Comparison of ENCODE assay signal across 16 cellular contexts in genomic region chr5:100469780-100470179, GRCh38.
A peak's percentile ranks its signal among the peaks of the same experiment; 100 is the strongest.
DNase-seq lines count a peak whose midpoint lies in the region; ATAC-seq and TF ChIP-seq lines count a peak whose summit lies in the region.
"Had no signal": no experiment of that assay in that cellular context is flagged by ENCODE, and none has a peak within 500 bp of the region (broad histone marks: within the 10 kb centered on the region; RNA-seq: fewer than 3 reads in every experiment).

No MANE protein-coding gene starts in this region.

- peak; percentile 98 for ATAC-seq in GM18505 (IDR thresholded peaks at IDR 0.05; ENCODE audit: unreplicated experiment)
- ATAC-seq in GM21360 (IDR thresholded peaks at IDR 0.05; ENCODE audit: unreplicated experiment) = peak; percentile 81
- ATAC-seq in HG02938 (IDR thresholded peaks at IDR 0.05; ENCODE audit: unreplicated experiment) = peak; percentile 98
- ATAC-seq in HG03575 (IDR thresholded peaks at IDR 0.05; ENCODE audit: extremely low read depth, insufficient number of reproducible peaks, low FRiP score, unreplicated experiment) = peak; percentile 85
- ATAC-seq: GM23338; stimulated activated effector memory CD8-positive, alpha-beta T cell treated with anti-CD3 and anti-CD28 coated beads, Interleukin-12 subunit alpha, Interleukin-12 subunit beta, amount 100 ng/mL, for 72 hours had no signal

- no peaks in the 10 kb centered on the region for H3K9me3 ChIP-seq in uterus
- H3K9me3 ChIP-seq: adrenal gland, ovary had no signal

- TF ChIP-seq POLR2A in GM18505 (IDR thresholded peaks at IDR 0.05; ENCODE audit: borderline replicate concordance, extremely low read depth, insufficient read depth, insufficient read length) = no peak
- no peak for TF ChIP-seq POLR2A in uterus (IDR thresholded peaks at IDR 0.05)

- DNase-seq in uterus (no peak), middle frontal gyrus (ENCODE audit: extremely low spot score, low spot score) (no peak), RPMI8226 (no peak), hepatic stellate cell (ENCODE audit: low spot score) (no peak)
- DNase-seq: activated CD8-positive, alpha-beta memory T cell treated with anti-CD3 and anti-CD28 coated beads, Interleukin-2, amount 50 U/mL, for 4 hours; adrenal gland; IMR-90; NCI-H187 treated with DMSO at 0.1 percent for 48 hours; ovary had no signal

- intact Hi-C loops in uterus (cut with DNase I; ENCODE audit: low total_unique reads) = no loop called here

- no peaks in the 10 kb centered on the region for H3K27me3 ChIP-seq in uterus
- H3K27me3 ChIP-seq: adrenal gland, ovary had no signal

- H3K36me3 ChIP-seq in uterus = no peaks in the 10 kb centered on the region
- H3K36me3 ChIP-seq: adrenal gland, ovary had no signal

- no peak for TF ChIP-seq CTCF in uterus (IDR thresholded peaks at IDR 0.05)

- H3K4me1 ChIP-seq in uterus = no peaks in the 10 kb centered on the region
- H3K4me1 ChIP-seq: adrenal gland had no signal

- H3K4me3 ChIP-seq in uterus = no peak overlapping the region
- H3K4me3 ChIP-seq: adrenal gland, GM23338, lung, ovary had no signal

- H3K27ac ChIP-seq in uterus = no peak overlapping the region
- H3K27ac ChIP-seq: adrenal gland, ovary had no signal
